27 cellular contexts compared by ENCODE assay signal in the genomic region with DNA sequence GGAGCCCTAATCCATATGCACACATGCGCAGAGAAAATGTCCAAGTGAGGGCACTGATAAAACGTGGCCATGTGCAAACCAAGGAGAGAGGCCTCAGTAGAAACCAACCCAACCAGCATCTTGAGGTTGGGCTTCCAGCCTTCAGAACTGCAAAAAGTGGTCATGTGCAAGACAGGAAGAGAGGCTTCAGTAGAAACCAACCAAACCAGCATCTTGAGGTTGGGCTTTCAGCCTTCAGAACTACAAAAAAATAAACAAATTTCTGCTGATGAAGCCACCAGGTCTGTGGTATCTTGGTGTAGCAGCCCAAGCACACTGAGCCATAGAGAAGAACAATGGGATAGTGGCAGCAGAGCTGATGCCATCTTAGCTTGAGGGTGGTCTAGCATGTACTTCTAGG.
"Had no signal": no experiment of that assay in that cellular context is flagged by ENCODE, and none has a peak within 500 bp of the region (broad histone marks: within the 10 kb centered on the region; RNA-seq: fewer than 3 reads in every experiment).

No MANE protein-coding gene starts in this region.

- H2AFZ ChIP-seq: PC-9 had no signal

- H3K27me3 ChIP-seq: SJCRH30 had no signal

- H3K36me3 ChIP-seq: SJCRH30 had no signal

- H3K4me2 ChIP-seq: PC-9 had no signal

- H3K4me1 ChIP-seq: SJCRH30 had no signal

- H3K4me3 ChIP-seq: PC-9, SJCRH30, SK-N-MC had no signal

- H3K27ac ChIP-seq: PC-9, RWPE1, SJCRH30, SK-N-MC had no signal

- DNase-seq: Karpas-422, MM.1S, MV-4-11, NCI-H1092, NCI-H1105, NCI-H1417 treated with DMSO at 0.1 percent for 48 hours, NCI-H1436 treated with DMSO at 0.1 percent for 48 hours, NCI-H1694 treated with DMSO at 0.1 percent for 48 hours, NCI-H187 treated with DMSO at 0.1 percent for 48 hours, NCI-H2029, NCI-H2081, NCI-H2171 treated with DMSO at 0.1 percent for 48 hours, NCI-H226, NCI-H446 treated with DMSO at 0.1 percent for 48 hours, NCI-H510A, NCI-H524, NCI-H526, NCI-H69, NCI-H748 treated with DMSO at 0.1 percent for 48 hours, NCI-H82, PC-9, SHP77, SIG-M5, SJCRH30, T-cell had no signal
